1 cellular context compared by ENCODE assay signal in genomic region chr3:27043328-27043956, GRCh38.
TF ChIP-seq lines count a peak whose summit lies in the region.

No MANE protein-coding gene starts in this region.

TF ChIP-seq in HepG2, 621 proteins besides CTCF, POLR2A, EP300 and RAD21:
- no peak for TF ChIP-seq ZNF10 (CRISPR knock-in tag; IDR thresholded peaks at IDR 0.05; ENCODE audit: borderline replicate concordance, low read depth)
- no peak for TF ChIP-seq ATF5 (CRISPR knock-in tag; IDR thresholded peaks at IDR 0.05; ENCODE audit: low read depth)
- TF ChIP-seq HHEX (CRISPR knock-in tag; IDR thresholded peaks at IDR 0.05) = no peak
- TF ChIP-seq ZNF784 (CRISPR knock-in tag; IDR thresholded peaks at IDR 0.05; ENCODE audit: borderline replicate concordance) = no peak
- TF ChIP-seq ZNF556 (CRISPR knock-in tag; IDR thresholded peaks at IDR 0.05; ENCODE audit: borderline replicate concordance) = no peak
- TF ChIP-seq ZSCAN31 (CRISPR knock-in tag; IDR thresholded peaks at IDR 0.05; ENCODE audit: low read depth) = no peak
- no peak for TF ChIP-seq ATF2 (CRISPR knock-in tag; IDR thresholded peaks at IDR 0.05)
- no peak for TF ChIP-seq HIC2 (CRISPR knock-in tag; IDR thresholded peaks at IDR 0.05; ENCODE audit: low read depth)
- no peak for TF ChIP-seq NFAT5 (CRISPR knock-in tag; IDR thresholded peaks at IDR 0.05)
- no peak for TF ChIP-seq ZNF891 (CRISPR knock-in tag; IDR thresholded peaks at IDR 0.05)
- no peak for TF ChIP-seq ZNF597 (CRISPR knock-in tag; IDR thresholded peaks at IDR 0.05)
- no peak for TF ChIP-seq ZNF567 (CRISPR knock-in tag; IDR thresholded peaks at IDR 0.05; ENCODE audit: borderline replicate concordance)
- TF ChIP-seq PRPF4 (IDR thresholded peaks at IDR 0.05; ENCODE audit: low read depth, low read length, poor library complexity, severe bottlenecking) = no peak
- TF ChIP-seq RBM39 (IDR thresholded peaks at IDR 0.05; ENCODE audit: low read depth, low read length, poor library complexity, severe bottlenecking) = no peak
- TF ChIP-seq CEBPZ (IDR thresholded peaks at IDR 0.05; ENCODE audit: low read length) = no peak
- no peak for TF ChIP-seq ZNF251 (CRISPR knock-in tag; IDR thresholded peaks at IDR 0.05)
- no peak for TF ChIP-seq PLRG1 (conservative IDR thresholded peaks at IDR 0.05)
- no peak for TF ChIP-seq ZNF260 (CRISPR knock-in tag; IDR thresholded peaks at IDR 0.05; ENCODE audit: borderline replicate concordance, low read depth)
- no peak for TF ChIP-seq ARNTL (CRISPR knock-in tag; IDR thresholded peaks at IDR 0.05)
- TF ChIP-seq PRDM10 (CRISPR knock-in tag; IDR thresholded peaks at IDR 0.05; ENCODE audit: low read depth) = no peak
